Comparison of ENCODE assay signal across 8 cellular contexts in genomic region chr11:72111803-72112540, GRCh38. TPM values are rescaled to one million over a fixed set of nuclear protein-coding genes. Genes with fewer than 3 reads are reported as not detected.
A peak's percentile ranks its signal among the peaks of the same experiment; 100 is the strongest.
DNase-seq lines count a peak whose midpoint lies in the region; ATAC-seq and TF ChIP-seq lines count a peak whose summit lies in the region.

No MANE protein-coding gene starts in this region.

- H3K27ac Mint-ChIP-seq in HFFc6 (peak overlapping the region; percentile 100), osteocyte (ENCODE audit: unreplicated experiment) (peak overlapping the region; percentile 100)

- H3K36me3 Mint-ChIP-seq in HFFc6 (ENCODE audit: low read depth) = peaks cover 25% of the 10 kb centered on the region
- no peaks in the 10 kb centered on the region for H3K36me3 Mint-ChIP-seq in osteocyte (ENCODE audit: unreplicated experiment)

- ATAC-seq in Right ventricle myocardium inferior = peak; percentile 94

- CTCF ChIA-PET in GM10248 (lab: Yijun Ruan, JAX) = interaction anchor here (1.0 to 2.5 kb wide), 6 partner anchors 14 to 135 kb away, joined by 3 to 12 read pairs (median 6); no protein-coding TSS in a partner anchor

- H3K4me1 Mint-ChIP-seq in HFFc6 (ENCODE audit: low read depth) (peaks cover 72% of the 10 kb centered on the region), osteocyte (ENCODE audit: unreplicated experiment) (peaks cover 17% of the 10 kb centered on the region)

- H3K9me3 Mint-ChIP-seq in HFFc6 = no peaks in the 10 kb centered on the region
- no peaks in the 10 kb centered on the region for H3K9me3 Mint-ChIP-seq in osteocyte (ENCODE audit: unreplicated experiment)

- intact Hi-C loops in Right ventricle myocardium inferior (cut with DNase I) (loop anchor here (1.0 to 10.0 kb wide), 4 partner anchors 9 to 323 kb away; partner anchors contain the start of genes CLPB, LAMTOR1, LRRC51 and NUMA1), thyroid gland (cut with DNase I) (no loop called here)

- POLR2A ChIA-PET in GM10248 (lab: Yijun Ruan, JAX) = interaction anchor here (1.0 kb wide), 1 partner anchor 26 kb away, joined by 3 read pairs; no protein-coding TSS in a partner anchor

- no peaks in the 10 kb centered on the region for H3K27me3 ChIP-seq in thyroid gland

- H3K4me3 ChIP-seq in thyroid gland (replicated peaks in 1 of 3) = peak overlapping the region in 2 of 3 donors; percentile 4 to 44

- H3K27ac ChIP-seq in thyroid gland = peak overlapping the region; percentile 92 to 98 (median 98)

- TF ChIP-seq POLR2A in thyroid gland (IDR thresholded peaks at IDR 0.05) = peak; percentile 46 to 97

- H3K36me3 ChIP-seq in thyroid gland = no peaks in the 10 kb centered on the region

- H3K9me3 ChIP-seq in thyroid gland = no peaks in the 10 kb centered on the region

- DNase-seq in GM10248 (ENCODE audit: extremely low spot score) = peak; percentile 86
- DNase-seq in HFFc6 = peak; percentile 99
- DNase-seq in NAMALWA (ENCODE audit: low spot score) = peak; percentile 99
- peak; percentile 100 for DNase-seq in SK-MEL-5 (ENCODE audit: low read depth, low spot score)
- peak; percentile 65 for DNase-seq in activated naive CD8-positive, alpha-beta T cell treated with anti-CD3 and anti-CD28 coated beads, Interleukin-2, amount 50 U/mL, for 16 hours (ENCODE audit: low read depth, low spot score)
- peak; percentile 94 for DNase-seq in Right ventricle myocardium inferior (ENCODE audit: missing footprints)
- peak; percentile 96 for DNase-seq in osteocyte (ENCODE audit: extremely low spot score, unreplicated experiment)
- peak; percentile 96 to 98 for DNase-seq in thyroid gland

- in situ Hi-C loops in SK-MEL-5 (cut with HindIII; ENCODE audit: low pct_unique_long_range_greater_than_20kb, low sequenced_read_pairs) = no loop called here

- H3K27me3 Mint-ChIP-seq in HFFc6 (ENCODE audit: insufficient read depth) (peaks cover 6% of the 10 kb centered on the region; the same call in 1 of the 2 replicates), osteocyte (ENCODE audit: unreplicated experiment) (no peaks in the 10 kb centered on the region)

- TF ChIP-seq CTCF in GM10248 (IDR thresholded peaks at IDR 0.05; ENCODE audit: control extremely low read depth, extremely low read depth, low read depth, missing control alignments) = no peak
- TF ChIP-seq CTCF in HFFc6 (IDR thresholded peaks at IDR 0.05) = no peak
- TF ChIP-seq CTCF in osteocyte (IDR thresholded peaks at IDR 0.05) = no peak
- peak in 1 of 6 experiments; percentile 10 for TF ChIP-seq CTCF in thyroid gland (IDR thresholded peaks at IDR 0.05)

- H3K4me1 ChIP-seq in thyroid gland = peaks cover 9 to 15% of the 10 kb centered on the region in 2 donors

- WGBS in thyroid gland, 2 donors = 0 to 1% methylated on average over 23 to 29 of the region's 29 CpGs

- H3K4me3 Mint-ChIP-seq in HFFc6 (peak overlapping the region; percentile 98), osteocyte (ENCODE audit: unreplicated experiment) (peak overlapping the region; percentile 90)

RNA-seq across cellular contexts. Expression of gene ANAPC15, which starts 0.5 kb away (rescaled TPM):
- total RNA-seq in HFFc6 (2021; fragmentation: NEBNext Ultra II Directional; extraction: Animal tissue kit (Norgen Biotek cat#: 25700)) = 100 to 1,000 TPM in 3 of 6 experiments, 10 to 100 TPM in 3; 83.0 to 119 (median 95.8) TPM
- 30.3 and 30.6 TPM in 2 replicates for total RNA-seq in SK-MEL-5 (2014; rRNA removed; shearing (Covaris generic))
- polyA plus RNA-seq in SK-MEL-5 (2015; cell fraction: cytosol; rRNA removed) = 32.2 and 38.8 TPM in 2 replicates
- 7.3 and 27.6 TPM in 2 replicates for polyA plus RNA-seq in SK-MEL-5 (2015; cell fraction: nucleus; rRNA removed)
- total RNA-seq in Right ventricle myocardium inferior (46.1 TPM), osteocyte (32.1 and 32.3 TPM in 2 replicates), thyroid gland (10 to 100 TPM; 21.5 to 49.6 (median 39.7) TPM)

RNA-seq across cellular contexts. Expression of gene TOMT, which starts 6.2 kb away (rescaled TPM):
- total RNA-seq in HFFc6 (2021; fragmentation: NEBNext Ultra II Directional; extraction: Animal tissue kit (Norgen Biotek cat#: 25700)) = not detected
- not detected in 2 replicates for total RNA-seq in SK-MEL-5 (2014; rRNA removed; shearing (Covaris generic))
- polyA plus RNA-seq in SK-MEL-5 (2015; cell fraction: cytosol; rRNA removed) = not detected in 2 replicates
- polyA plus RNA-seq in SK-MEL-5 (2015; cell fraction: nucleus; rRNA removed) = not detected in 2 replicates
- not detected for total RNA-seq in Right ventricle myocardium inferior
- not detected in 2 replicates for total RNA-seq in osteocyte
- not detected for total RNA-seq in thyroid gland

RNA-seq across cellular contexts. Expression of gene LAMTOR1, which starts 8.9 kb away (rescaled TPM):
- total RNA-seq in HFFc6 (2021; fragmentation: NEBNext Ultra II Directional; extraction: Animal tissue kit (Norgen Biotek cat#: 25700)) = 100 to 1,000 TPM; 131 to 170 (median 145) TPM
- 279 and 297 TPM in 2 replicates for total RNA-seq in SK-MEL-5 (2014; rRNA removed; shearing (Covaris generic))
- 441 and 496 TPM in 2 replicates for polyA plus RNA-seq in SK-MEL-5 (2015; cell fraction: cytosol; rRNA removed)
- 109 and 130 TPM in 2 replicates for polyA plus RNA-seq in SK-MEL-5 (2015; cell fraction: nucleus; rRNA removed)
- total RNA-seq in Right ventricle myocardium inferior (80.3 TPM), osteocyte (95.4 and 96.8 TPM in 2 replicates), thyroid gland (100 to 1,000 TPM; 127 to 204 (median 182) TPM)

RNA-seq across cellular contexts. Expression of gene FOLR3, which starts 23.6 kb away (rescaled TPM):
- total RNA-seq in HFFc6 (2021; fragmentation: NEBNext Ultra II Directional; extraction: Animal tissue kit (Norgen Biotek cat#: 25700)) = 10 to 100 TPM in 4 of 6 experiments, 1 to 10 TPM in 2; 9.1 to 13.7 (median 10.9) TPM
- total RNA-seq in SK-MEL-5 (2014; rRNA removed; shearing (Covaris generic)) = not detected in 2 replicates
- polyA plus RNA-seq in SK-MEL-5 (2015; cell fraction: cytosol; rRNA removed) = not detected in 2 replicates
- not detected in 2 replicates for polyA plus RNA-seq in SK-MEL-5 (2015; cell fraction: nucleus; rRNA removed)
- total RNA-seq in Right ventricle myocardium inferior = 1.7 TPM
- total RNA-seq in osteocyte = not detected in 2 replicates
- 1 to 10 TPM in 2 of 4 donors, not detected in 2; 1.2 to 1.6 TPM for total RNA-seq in thyroid gland

RNA-seq across cellular contexts. Expression of gene LRRC51, which starts 31.3 kb away (rescaled TPM):
- 10 to 100 TPM in 1 of 6 experiments, 1 to 10 TPM in 5; 7.4 to 12.4 (median 8.5) TPM for total RNA-seq in HFFc6 (2021; fragmentation: NEBNext Ultra II Directional; extraction: Animal tissue kit (Norgen Biotek cat#: 25700))
- 7.7 and 18.3 TPM in 2 replicates for total RNA-seq in SK-MEL-5 (2014; rRNA removed; shearing (Covaris generic))
- polyA plus RNA-seq in SK-MEL-5 (2015; cell fraction: cytosol; rRNA removed) = 8.4 and 9.2 TPM in 2 replicates
- polyA plus RNA-seq in SK-MEL-5 (2015; cell fraction: nucleus; rRNA removed) = 11.7 and 11.9 TPM in 2 replicates
- total RNA-seq in Right ventricle myocardium inferior (3.7 TPM), osteocyte (9.1 and 10.9 TPM in 2 replicates), thyroid gland (10 to 100 TPM; 13.0 to 24.5 (median 14.1) TPM)

Comparison
In these comparisons a context has a peak if more than half of its experiments do, and no peak if none do; other contexts are left out.
1. Peak in every context shown above with its lines: DNase-seq, ATAC-seq, H3K4me3 ChIP-seq and H3K27ac ChIP-seq.